ENCODE assay signal across 8 cellular contexts in genomic region chr4:48269861-48270515, GRCh38. TPM values are rescaled to one million over a fixed set of nuclear protein-coding genes. Genes with fewer than 3 reads are reported as not detected.
A peak's percentile ranks its signal among the peaks of the same experiment; 100 is the strongest.
DNase-seq lines count a peak whose midpoint lies in the region; ATAC-seq and TF ChIP-seq lines count a peak whose summit lies in the region.

No MANE protein-coding gene starts in this region.

- TF ChIP-seq CTCF in AG10803 (conservative IDR thresholded peaks at IDR 0.05; ENCODE audit: low read length), result peak; percentile 30
- no peak for TF ChIP-seq CTCF in coronary artery (IDR thresholded peaks at IDR 0.05)
- TF ChIP-seq CTCF in left lung (IDR thresholded peaks at IDR 0.05), result peak; percentile 20 to 37

- peak; percentile 53 for DNase-seq in AG10803 (ENCODE audit: low read depth)
- peak; percentile 63 for DNase-seq in NCI-H510A (lab: John Stamatoyannopoulos, UW)
- peak; percentile 84 to 85 for DNase-seq in activated CD4-positive, alpha-beta T cell treated with anti-CD3 and anti-CD28 coated beads for 4 hours
- DNase-seq in coronary artery (ENCODE audit: low spot score), result peak; percentile 94
- peak; percentile 97 to 99 for DNase-seq in left lung
- DNase-seq in stimulated activated CD4-positive, alpha-beta T cell treated with anti-CD3 and anti-CD28 coated beads, Interleukin-2, amount 100 ng/mL, for 48 hours, result peak; percentile 90 to 91

- no peaks in the 10 kb centered on the region for H3K36me3 ChIP-seq in left lung

- intact Hi-C loops in left lung (cut with DNase I), result no loop called here

- H3K27ac ChIP-seq in coronary artery (peak overlapping the region; percentile 59 to 87), left lung (peak overlapping the region; percentile 78 to 90)

- no peaks in the 10 kb centered on the region for H3K27me3 ChIP-seq in left lung

- ATAC-seq in GM18873 (IDR thresholded peaks at IDR 0.05; ENCODE audit: low FRiP score, unreplicated experiment) (peak; percentile 70), HG03135 (IDR thresholded peaks at IDR 0.05; ENCODE audit: unreplicated experiment) (peak; percentile 77), left lung (peak; percentile 97)

- H3K4me1 ChIP-seq in left lung, result peaks cover 0 to 38% of the 10 kb centered on the region in 2 donors

- no peaks in the 10 kb centered on the region for H3K9me3 ChIP-seq in left lung

- H3K4me3 ChIP-seq in AG10803 (ENCODE audit: low read length) (peak overlapping the region; percentile 68), coronary artery (peak overlapping the region; percentile 90), left lung (peak overlapping the region; percentile 53 to 73)

RNA-seq across cellular contexts. Expression of gene TEC, which starts 0.3 kb away (rescaled TPM):
- total RNA-seq in left lung, result 1 to 10 TPM; 4.5 to 5.8 TPM

Comparison
In these comparisons a context has a peak if more than half of its experiments do, and no peak if none do; other contexts are left out.
1. Peak in every context shown above with its lines: DNase-seq, ATAC-seq, H3K4me3 ChIP-seq and H3K27ac ChIP-seq.